8 cellular contexts compared by ENCODE assay signal in genomic region chr2:126658316-126658909, GRCh38. TPM values are rescaled to one million over a fixed set of nuclear protein-coding genes. Genes with fewer than 3 reads are reported as not detected.
A peak's percentile ranks its signal among the peaks of the same experiment; 100 is the strongest.
DNase-seq lines count a peak whose midpoint lies in the region; ATAC-seq and TF ChIP-seq lines count a peak whose summit lies in the region.

No MANE protein-coding gene starts in this region.

- no peak overlapping the region for H2AFZ ChIP-seq in hepatocyte

- H3K9me3 ChIP-seq in hepatocyte (ENCODE audit: low read depth) (no peaks in the 10 kb centered on the region), tibial artery (no peaks in the 10 kb centered on the region)

- ATAC-seq in HG02852 (IDR thresholded peaks at IDR 0.05; ENCODE audit: unreplicated experiment) = no peak

- in situ Hi-C loops in G401 (cut with HindIII; ENCODE audit: low sequenced_read_pairs) = no loop called here

- H3K9me2 ChIP-seq in hepatocyte (replicated peaks; ENCODE audit: insufficient read depth) = no peaks in the 10 kb centered on the region

- H3K4me2 ChIP-seq in hepatocyte = peak overlapping the region; percentile 92

- no peak for TF ChIP-seq CTCF in NB4 (IDR thresholded peaks at IDR 0.05; ENCODE audit: low read depth, low read length)
- TF ChIP-seq CTCF in hepatocyte (IDR thresholded peaks at IDR 0.05; ENCODE audit: poor library complexity) = no peak
- no peak for TF ChIP-seq CTCF in tibial artery (IDR thresholded peaks at IDR 0.05)

- DNase-seq in activated gamma-delta T cell treated with Interleukin-2 at 50 U/mL for 16 hours (peak; percentile 20), activated gamma-delta T cell (lab: John Stamatoyannopoulos, UW) (no peak), NB4 (ENCODE audit: low read depth) (no peak), hepatocyte (ENCODE audit: low spot score) (no peak), tibial artery (no peak), medulla oblongata (ENCODE audit: extremely low spot score) (no peak), G401 (ENCODE audit: low spot score) (no peak)

- no peak for TF ChIP-seq POLR2A in NB4 (IDR thresholded peaks at IDR 0.05; ENCODE audit: extremely low read depth, insufficient read length)

- H3K4me3 ChIP-seq in NB4 (ENCODE audit: low read depth, low read length) = peak overlapping the region; percentile 96
- no peak overlapping the region for H3K4me3 ChIP-seq in hepatocyte
- H3K4me3 ChIP-seq in tibial artery = peak overlapping the region; percentile 85 to 92

- no peaks in the 10 kb centered on the region for H4K20me1 ChIP-seq in hepatocyte (ENCODE audit: insufficient read depth, poor library complexity, severe bottlenecking)

- H3K36me3 ChIP-seq in hepatocyte (replicated peaks; ENCODE audit: insufficient read depth, low read depth) (no peaks in the 10 kb centered on the region), tibial artery (peaks cover 0 to 4% (median 0%) of the 10 kb centered on the region in 3 donors)

- intact Hi-C loops in tibial artery (cut with DNase I; ENCODE audit: low total_unique reads) = loop anchor here (10.0 kb wide), 1 partner anchor 416 kb away; no protein-coding TSS in a partner anchor

- H3K27me3 ChIP-seq in hepatocyte = no peaks in the 10 kb centered on the region
- no peaks in the 10 kb centered on the region for H3K27me3 ChIP-seq in tibial artery

- peaks cover 24% of the 10 kb centered on the region for H3K79me2 ChIP-seq in hepatocyte

- H3K4me1 ChIP-seq in hepatocyte (ENCODE audit: insufficient read depth) = peaks cover 18% of the 10 kb centered on the region
- H3K4me1 ChIP-seq in tibial artery = peaks cover 0 to 77% (median 55%) of the 10 kb centered on the region in 4 donors

- peak overlapping the region; percentile 93 for H3K27ac ChIP-seq in hepatocyte
- H3K27ac ChIP-seq in tibial artery = peak overlapping the region; percentile 99 to 100

- WGBS in hepatocyte (ENCODE audit: low lambda C conversion rate, missing lambda C conversion rate) = 95% methylated on average over 2 of the region's 2 CpGs

RNA-seq across cellular contexts. Expression of gene GYPC, which starts 2.5 kb away (rescaled TPM):
- 35.0 and 46.9 TPM in 2 replicates for total RNA-seq in hepatocyte
- 84.2 and 87.7 TPM in 2 replicates for polyA plus RNA-seq in hepatocyte
- total RNA-seq in G401 (2014; rRNA removed; shearing (Covaris generic)) = 32.9 and 37.1 TPM in 2 replicates
